Comparison of ENCODE assay signal across 18 cellular contexts in the genomic region with DNA sequence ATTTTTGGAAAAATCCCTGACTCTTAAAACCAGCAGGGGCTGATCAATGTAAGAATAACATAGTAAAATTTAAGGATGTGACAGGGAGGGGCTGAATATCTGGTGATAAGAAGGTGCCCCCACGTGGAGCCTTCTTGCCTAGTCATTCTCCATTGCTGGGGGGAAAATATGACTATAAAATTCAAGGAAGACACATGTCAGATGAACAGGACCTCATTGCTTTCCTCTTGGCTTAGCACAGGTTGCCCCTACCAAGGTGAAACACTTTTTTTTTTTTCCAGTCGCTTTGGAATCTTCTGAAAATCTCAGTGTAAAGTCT.
DNase-seq lines count a peak whose midpoint lies in the region; ATAC-seq and TF ChIP-seq lines count a peak whose summit lies in the region.
"Had no signal": no experiment of that assay in that cellular context is flagged by ENCODE, and none has a peak within 500 bp of the region (broad histone marks: within the 10 kb centered on the region; RNA-seq: fewer than 3 reads in every experiment).

No MANE protein-coding gene starts in this region.

- H3K27ac Mint-ChIP-seq in activated naive CD4-positive, alpha-beta T cell treated with anti-CD3 and anti-CD28 coated beads, Interleukin-2, amount 10 ng/mL, durations not matched to agents 7 days and 5 days: no peak overlapping the region
- H3K27ac Mint-ChIP-seq in activated T-cell treated with anti-CD3 and anti-CD28 coated beads, Interleukin-2, amount 50 U/mL, for 72 hours: no peak overlapping the region

- H3K27me3 Mint-ChIP-seq in activated naive CD4-positive, alpha-beta T cell treated with anti-CD3 and anti-CD28 coated beads, Interleukin-2, amount 10 ng/mL, durations not matched to agents 7 days and 5 days: no peaks in the 10 kb centered on the region
- peaks cover 4% of the 10 kb centered on the region for H3K27me3 Mint-ChIP-seq in activated T-cell treated with anti-CD3 and anti-CD28 coated beads, Interleukin-2, amount 50 U/mL, for 72 hours (ENCODE audit: low read depth)

- H3K27me3 ChIP-seq in A673 (replicated peaks; ENCODE audit: insufficient read depth, low read depth, low read length, poor library complexity) (no peaks in the 10 kb centered on the region), stomach (no peaks in the 10 kb centered on the region)
- H3K27me3 ChIP-seq: ascending aorta, spleen had no signal

- H3K9me3 Mint-ChIP-seq in activated naive CD4-positive, alpha-beta T cell treated with anti-CD3 and anti-CD28 coated beads, Interleukin-2, amount 10 ng/mL, durations not matched to agents 7 days and 5 days: no peaks in the 10 kb centered on the region
- no peaks in the 10 kb centered on the region for H3K9me3 Mint-ChIP-seq in activated T-cell treated with anti-CD3 and anti-CD28 coated beads, Interleukin-2, amount 50 U/mL, for 72 hours

- peak; percentile 31 for ATAC-seq in GM18511 (IDR thresholded peaks at IDR 0.05; ENCODE audit: unreplicated experiment)
- ATAC-seq in activated T-cell treated with anti-CD3 and anti-CD28 coated beads, Interleukin-2, amount 50 U/mL, for 72 hours (replicated peaks in 1 of 2): no peak
- ATAC-seq: activated CD4-positive, CD25-positive, alpha-beta regulatory T cell treated with anti-CD3 and anti-CD28 coated beads, Interleukin-2, amount 50 U/mL, for 24 hours had no signal

- 49 to 67% (median 57%) methylated on average over 2 of the region's 2 CpGs for WGBS in stomach, 5 donors

- no peaks in the 10 kb centered on the region for H3K36me3 Mint-ChIP-seq in activated naive CD4-positive, alpha-beta T cell treated with anti-CD3 and anti-CD28 coated beads, Interleukin-2, amount 10 ng/mL, durations not matched to agents 7 days and 5 days
- no peaks in the 10 kb centered on the region for H3K36me3 Mint-ChIP-seq in activated T-cell treated with anti-CD3 and anti-CD28 coated beads, Interleukin-2, amount 50 U/mL, for 72 hours (ENCODE audit: insufficient read depth in 2 of 2)

- TSS peak; percentile 89 for BruUV-seq in A673 (replicated peaks; lab: Mats Ljungman, UMichigan)

- TF ChIP-seq CTCF in A673 (conservative IDR thresholded peaks at IDR 0.05; ENCODE audit: low read depth, low read length) (peak; percentile 36; the same call in 1 of the 2 replicates), epithelial cell of esophagus (IDR thresholded peaks at IDR 0.05; ENCODE audit: insufficient read depth, low read depth, low read length, missing control alignments) (no peak), stomach (IDR thresholded peaks at IDR 0.05) (no peak)

- H3K4me3 ChIP-seq in A673 (ENCODE audit: low read depth, low read length, poor library complexity, severe bottlenecking): no peak overlapping the region
- no peak overlapping the region for H3K4me3 ChIP-seq in epithelial cell of esophagus (ENCODE audit: low read length)
- H3K4me3 ChIP-seq in stomach: no peak overlapping the region
- H3K4me3 ChIP-seq: ascending aorta, coronary artery, HAP-1, spleen had no signal

- no peak for DNase-seq in A673 (ENCODE audit: low spot score)
- peak; percentile 85 for DNase-seq in OCI-M1 (lab: John Stamatoyannopoulos, UW)
- DNase-seq in epithelial cell of esophagus (ENCODE audit: low read depth): peak; percentile 24
- DNase-seq in activated naive CD4-positive, alpha-beta T cell treated with anti-CD3 and anti-CD28 coated beads, Interleukin-2, amount 10 ng/mL, durations not matched to agents 7 days and 5 days: no peak
- DNase-seq in stomach: no peak
- no peak for DNase-seq in MV-4-11 (lab: John Stamatoyannopoulos, UW)
- no peak for DNase-seq in activated T-cell treated with anti-CD3 and anti-CD28 coated beads, Interleukin-2, amount 50 U/mL, for 72 hours
- DNase-seq: NCI-H1092 treated with DMSO at 0.1 percent for 48 hours; NCI-H2171 treated with DMSO at 0.1 percent for 48 hours; spleen; stimulated activated naive CD4-positive, alpha-beta T cell; T-helper 2 cell had no signal

- H3K4me1 Mint-ChIP-seq in activated naive CD4-positive, alpha-beta T cell treated with anti-CD3 and anti-CD28 coated beads, Interleukin-2, amount 10 ng/mL, durations not matched to agents 7 days and 5 days: peaks cover under 1% of the 10 kb centered on the region
- H3K4me1 Mint-ChIP-seq in activated T-cell treated with anti-CD3 and anti-CD28 coated beads, Interleukin-2, amount 50 U/mL, for 72 hours (ENCODE audit: low read depth): no peaks in the 10 kb centered on the region

- H3K36me3 ChIP-seq in A673 (ENCODE audit: insufficient read depth, low read length, poor library complexity, severe bottlenecking): no peaks in the 10 kb centered on the region
- H3K36me3 ChIP-seq in stomach: no peaks in the 10 kb centered on the region
- H3K36me3 ChIP-seq: ascending aorta, HAP-1, spleen had no signal

- intact Hi-C loops in A673 (cut with micrococcal nuclease; ENCODE audit: unreplicated experiment) (no loop called here), stomach (cut with DNase I; ENCODE audit: low total_unique reads) (no loop called here)

- no peak overlapping the region for H3K4me3 Mint-ChIP-seq in activated naive CD4-positive, alpha-beta T cell treated with anti-CD3 and anti-CD28 coated beads, Interleukin-2, amount 10 ng/mL, durations not matched to agents 7 days and 5 days
- no peak overlapping the region for H3K4me3 Mint-ChIP-seq in activated T-cell treated with anti-CD3 and anti-CD28 coated beads, Interleukin-2, amount 50 U/mL, for 72 hours

- TF ChIP-seq POLR2A in stomach (IDR thresholded peaks at IDR 0.05): no peak

- H3K9me3 ChIP-seq in A673 (ENCODE audit: low read depth, low read length, poor library complexity, severe bottlenecking) (no peaks in the 10 kb centered on the region), stomach (no peaks in the 10 kb centered on the region)
- H3K9me3 ChIP-seq: ascending aorta, HAP-1, spleen had no signal

- CTCF ChIA-PET in A673 (lab: Charles Lee): interaction anchor here (1.0 kb wide), 1 partner anchor 212 kb away, joined by 3 read pairs; no protein-coding TSS in a partner anchor
- CTCF ChIA-PET in activated naive CD4-positive, alpha-beta T cell treated with anti-CD3 and anti-CD28 coated beads, Interleukin-2, amount 10 ng/mL, durations not matched to agents 7 days and 5 days (lab: Charles Lee): no interaction called here

- POLR2A ChIA-PET in A673 (lab: Charles Lee; ENCODE audit: low non-redundant PET): no interaction called here

- H3K27ac ChIP-seq in A673 (ENCODE audit: low read depth, low read length, poor library complexity, severe bottlenecking): peak overlapping the region; percentile 28
- no peak overlapping the region for H3K27ac ChIP-seq in stomach
- H3K27ac ChIP-seq: ascending aorta, coronary artery, RWPE1 had no signal

- H3K4me1 ChIP-seq in A673 (ENCODE audit: insufficient read depth, low read length, poor library complexity, severe bottlenecking): peaks cover 33% of the 10 kb centered on the region
- peaks cover 0 to 9% (median 4%) of the 10 kb centered on the region in 4 donors for H3K4me1 ChIP-seq in stomach
- H3K4me1 ChIP-seq: HAP-1 had no signal

- no peak for TF ChIP-seq EP300 in stomach (IDR thresholded peaks at IDR 0.05)

Comparison
In these comparisons a context has a peak if more than half of its experiments do, and no peak if none do; other contexts are left out.
1. DNase-seq: peak in OCI-M1 (single experiment) and epithelial cell of esophagus (single experiment); none in A673 (single experiment), activated naive CD4-positive, alpha-beta T cell treated with anti-CD3 and anti-CD28 coated beads, Interleukin-2, amount 10 ng/mL, durations not matched to agents 7 days and 5 days (single experiment), stomach (single experiment), MV-4-11 (single experiment) and activated T-cell treated with anti-CD3 and anti-CD28 coated beads, Interleukin-2, amount 50 U/mL, for 72 hours (0 of 2).